In genomic region chr4:107689912-107690587, GRCh38 we compare ENCODE assay signal across 12 cellular contexts. TPM values are rescaled to one million over a fixed set of nuclear protein-coding genes. Genes with fewer than 3 reads are reported as not detected.
DNase-seq lines count a peak whose midpoint lies in the region; ATAC-seq, FAIRE-seq and TF ChIP-seq lines count a peak whose summit lies in the region.
"Had no signal": no experiment of that assay in that cellular context is flagged by ENCODE, and none has a peak within 500 bp of the region (broad histone marks: within the 10 kb centered on the region; RNA-seq: fewer than 3 reads in every experiment).

No MANE protein-coding gene starts in this region.

- H2BK15ac ChIP-seq in mesendoderm (replicated peaks; ENCODE audit: low read depth) = no peak overlapping the region

- no peak overlapping the region for H3K56ac ChIP-seq in mesendoderm (ENCODE audit: low read length)

- no peak overlapping the region for H3K27ac Mint-ChIP-seq in activated naive CD4-positive, alpha-beta T cell treated with anti-CD3 and anti-CD28 coated beads, Interleukin-2, amount 50 U/mL, for 72 hours
- H3K27ac Mint-ChIP-seq: activated naive CD8-positive, alpha-beta T cell treated with anti-CD3 and anti-CD28 coated beads, Interleukin-2, amount 10 ng/mL, durations not matched to agents 7 days and 5 days had no signal

- H3K9ac ChIP-seq in mesendoderm (ENCODE audit: low read length) = no peak overlapping the region
- H3K9ac ChIP-seq: BLaER1 had no signal

- no peak overlapping the region for H2BK5ac ChIP-seq in mesendoderm (ENCODE audit: low read length)

- no peak overlapping the region for H2AK5ac ChIP-seq in mesendoderm (ENCODE audit: low read length)

- H3K4me3 ChIP-seq in fibroblast of mammary gland (ENCODE audit: control insufficient read depth, low read depth, low read length) (no peak overlapping the region), mesendoderm (ENCODE audit: low read length) (no peak overlapping the region)
- H3K4me3 ChIP-seq: BLaER1 had no signal

- no peak for DNase-seq in activated naive CD4-positive, alpha-beta T cell treated with anti-CD3 and anti-CD28 coated beads, Interleukin-2, amount 50 U/mL, for 72 hours (ENCODE audit: low spot score in 2 of 2)
- no peak for DNase-seq in activated naive CD4-positive, alpha-beta T cell (lab: John Stamatoyannopoulos, UW)
- peak; percentile 87 for DNase-seq in NCI-H226
- peak; percentile 87 for DNase-seq in fibroblast of mammary gland (ENCODE audit: low read depth)
- DNase-seq in urothelium cell line (ENCODE audit: low spot score) = peak; percentile 80
- DNase-seq in mesendoderm = no peak
- no peak for DNase-seq in SKM-1 (lab: John Stamatoyannopoulos, UW; ENCODE audit: unreplicated experiment)
- DNase-seq in NCI-H2196 treated with DMSO at 0.1 percent for 48 hours (lab: John Stamatoyannopoulos, UW; ENCODE audit: unreplicated experiment) = no peak
- DNase-seq: activated naive CD8-positive, alpha-beta T cell treated with anti-CD3 and anti-CD28 coated beads, Interleukin-2, amount 10 ng/mL, durations not matched to agents 7 days and 5 days; NCI-H2107 had no signal

- peaks cover 8% of the 10 kb centered on the region for H3K79me1 ChIP-seq in mesendoderm (ENCODE audit: low read length)

- no peak overlapping the region for H4K5ac ChIP-seq in mesendoderm (ENCODE audit: low read length)

- no peak overlapping the region for H3K4ac ChIP-seq in mesendoderm (ENCODE audit: low read depth, low read length)

- peak; percentile 98 to 99 for ATAC-seq in activated naive CD4-positive, alpha-beta T cell treated with anti-CD3 and anti-CD28 coated beads, Interleukin-2, amount 50 U/mL, for 72 hours

- no peaks in the 10 kb centered on the region for H3K79me2 ChIP-seq in mesendoderm (ENCODE audit: control insufficient read depth, insufficient read depth, low read length)

- H3K36me3 Mint-ChIP-seq in activated naive CD4-positive, alpha-beta T cell treated with anti-CD3 and anti-CD28 coated beads, Interleukin-2, amount 50 U/mL, for 72 hours = no peaks in the 10 kb centered on the region

- H3K36me3 ChIP-seq in mesendoderm (ENCODE audit: control insufficient read depth, insufficient read depth, low read length) = peaks cover 2% of the 10 kb centered on the region

- no peak overlapping the region for H3K4me2 ChIP-seq in mesendoderm (ENCODE audit: low read length)
- H3K4me2 ChIP-seq: BLaER1 had no signal

- no CpG with 5 or more reads among the region's 2 CpGs for WGBS in mesendoderm (ENCODE audit: extremely low coverage, insufficient coverage, low lambda C conversion rate)

- no peak overlapping the region for H3K18ac ChIP-seq in mesendoderm (ENCODE audit: low read length)

- H4K8ac ChIP-seq in mesendoderm (ENCODE audit: low read depth, low read length) = no peak overlapping the region

- FAIRE-seq in urothelium cell line (lab: Jason Lieb, UNC) = no peak

- H3K27me3 ChIP-seq in mesendoderm (ENCODE audit: insufficient read depth, low read length, poor library complexity) = no peaks in the 10 kb centered on the region
- H3K27me3 ChIP-seq: BLaER1 had no signal

- H3K27ac ChIP-seq in mesendoderm (ENCODE audit: low read depth, low read length) = no peak overlapping the region
- H3K27ac ChIP-seq: BLaER1 had no signal

- H3K9me3 Mint-ChIP-seq in activated naive CD4-positive, alpha-beta T cell treated with anti-CD3 and anti-CD28 coated beads, Interleukin-2, amount 50 U/mL, for 72 hours = no peaks in the 10 kb centered on the region
- H3K9me3 Mint-ChIP-seq: neural crest cell had no signal

- H3K23ac ChIP-seq in mesendoderm (ENCODE audit: low read length) = no peak overlapping the region

- no peak overlapping the region for H2BK120ac ChIP-seq in mesendoderm (ENCODE audit: low read depth, low read length)

- peaks cover 11% of the 10 kb centered on the region for H3K4me1 ChIP-seq in mesendoderm (ENCODE audit: control insufficient read depth, low read depth, low read length)
- H3K4me1 ChIP-seq: BLaER1 had no signal

- no peak for TF ChIP-seq CTCF in fibroblast of mammary gland (conservative IDR thresholded peaks at IDR 0.05; ENCODE audit: control insufficient read depth, insufficient read depth, low read depth, low read length)

RNA-seq across cellular contexts. Expression of gene PAPSS1, which starts 30.0 kb away (rescaled TPM):
- total RNA-seq in activated naive CD4-positive, alpha-beta T cell treated with anti-CD3 and anti-CD28 coated beads, Interleukin-2, amount 50 U/mL, for 72 hours = 10 to 100 TPM; 35.8 to 46.5 TPM
- polyA plus RNA-seq in mesendoderm (2013, experiment 1 of 2) = 35.1 TPM
- 41.9 TPM for polyA plus RNA-seq in mesendoderm (2013, experiment 2 of 2)

Comparison
In these comparisons a context has a peak if more than half of its experiments do, and no peak if none do; other contexts are left out.
1. DNase-seq: peak in NCI-H226 (single experiment), fibroblast of mammary gland (single experiment) and urothelium cell line (single experiment); none in activated naive CD4-positive, alpha-beta T cell treated with anti-CD3 and anti-CD28 coated beads, Interleukin-2, amount 50 U/mL, for 72 hours (0 of 2), activated naive CD4-positive, alpha-beta T cell (0 of 4), mesendoderm (single experiment), SKM-1 (single experiment) and NCI-H2196 treated with DMSO at 0.1 percent for 48 hours (single experiment).